In the genomic region with DNA sequence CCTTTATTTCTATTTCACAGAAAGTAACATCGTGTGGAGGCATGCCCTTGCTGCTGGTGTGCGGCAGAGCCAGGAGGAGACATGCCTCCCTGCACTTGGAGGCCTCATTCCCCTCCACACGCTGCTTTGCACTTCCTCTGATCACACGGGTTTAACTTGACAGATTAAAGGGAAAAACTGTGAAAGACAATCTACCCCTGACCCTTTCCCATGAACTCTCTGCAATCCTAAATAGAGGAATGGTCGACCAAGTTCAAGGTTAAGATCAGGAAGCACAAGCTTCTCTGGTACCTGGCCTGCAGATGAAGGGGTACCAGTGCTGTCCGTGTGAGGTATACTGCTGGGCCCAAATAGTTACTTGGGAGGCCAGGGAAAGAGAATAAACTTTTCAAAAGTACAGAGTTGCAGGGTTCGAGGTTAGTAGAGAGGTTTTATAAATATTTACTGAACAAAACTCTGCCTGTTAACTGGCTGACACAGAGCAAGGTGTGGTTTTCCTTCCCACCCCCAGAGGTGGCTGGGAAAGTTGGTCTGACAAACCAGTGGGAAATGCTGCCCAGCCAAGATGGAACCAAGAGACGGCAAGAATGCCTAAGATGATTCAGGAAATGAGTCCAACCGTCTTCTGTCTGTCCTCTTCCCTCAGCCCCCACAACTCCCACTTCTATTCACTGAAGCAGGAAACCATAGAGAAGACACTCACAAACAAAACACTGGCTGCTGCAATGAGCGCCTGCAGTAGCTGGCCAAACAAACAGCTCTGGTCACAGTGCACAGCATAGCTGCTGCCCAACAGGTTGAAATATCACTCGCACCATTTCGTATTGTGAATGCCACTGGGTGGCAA, we compare ENCODE assay signal across 1 cellular context.
TF ChIP-seq lines count a peak whose summit lies in the region.

No MANE protein-coding gene starts in this region.

TF ChIP-seq in HepG2, 621 proteins besides CTCF, POLR2A, EP300 and RAD21 (continued from another document and continues in another):
- TF ChIP-seq, protein P1, sequence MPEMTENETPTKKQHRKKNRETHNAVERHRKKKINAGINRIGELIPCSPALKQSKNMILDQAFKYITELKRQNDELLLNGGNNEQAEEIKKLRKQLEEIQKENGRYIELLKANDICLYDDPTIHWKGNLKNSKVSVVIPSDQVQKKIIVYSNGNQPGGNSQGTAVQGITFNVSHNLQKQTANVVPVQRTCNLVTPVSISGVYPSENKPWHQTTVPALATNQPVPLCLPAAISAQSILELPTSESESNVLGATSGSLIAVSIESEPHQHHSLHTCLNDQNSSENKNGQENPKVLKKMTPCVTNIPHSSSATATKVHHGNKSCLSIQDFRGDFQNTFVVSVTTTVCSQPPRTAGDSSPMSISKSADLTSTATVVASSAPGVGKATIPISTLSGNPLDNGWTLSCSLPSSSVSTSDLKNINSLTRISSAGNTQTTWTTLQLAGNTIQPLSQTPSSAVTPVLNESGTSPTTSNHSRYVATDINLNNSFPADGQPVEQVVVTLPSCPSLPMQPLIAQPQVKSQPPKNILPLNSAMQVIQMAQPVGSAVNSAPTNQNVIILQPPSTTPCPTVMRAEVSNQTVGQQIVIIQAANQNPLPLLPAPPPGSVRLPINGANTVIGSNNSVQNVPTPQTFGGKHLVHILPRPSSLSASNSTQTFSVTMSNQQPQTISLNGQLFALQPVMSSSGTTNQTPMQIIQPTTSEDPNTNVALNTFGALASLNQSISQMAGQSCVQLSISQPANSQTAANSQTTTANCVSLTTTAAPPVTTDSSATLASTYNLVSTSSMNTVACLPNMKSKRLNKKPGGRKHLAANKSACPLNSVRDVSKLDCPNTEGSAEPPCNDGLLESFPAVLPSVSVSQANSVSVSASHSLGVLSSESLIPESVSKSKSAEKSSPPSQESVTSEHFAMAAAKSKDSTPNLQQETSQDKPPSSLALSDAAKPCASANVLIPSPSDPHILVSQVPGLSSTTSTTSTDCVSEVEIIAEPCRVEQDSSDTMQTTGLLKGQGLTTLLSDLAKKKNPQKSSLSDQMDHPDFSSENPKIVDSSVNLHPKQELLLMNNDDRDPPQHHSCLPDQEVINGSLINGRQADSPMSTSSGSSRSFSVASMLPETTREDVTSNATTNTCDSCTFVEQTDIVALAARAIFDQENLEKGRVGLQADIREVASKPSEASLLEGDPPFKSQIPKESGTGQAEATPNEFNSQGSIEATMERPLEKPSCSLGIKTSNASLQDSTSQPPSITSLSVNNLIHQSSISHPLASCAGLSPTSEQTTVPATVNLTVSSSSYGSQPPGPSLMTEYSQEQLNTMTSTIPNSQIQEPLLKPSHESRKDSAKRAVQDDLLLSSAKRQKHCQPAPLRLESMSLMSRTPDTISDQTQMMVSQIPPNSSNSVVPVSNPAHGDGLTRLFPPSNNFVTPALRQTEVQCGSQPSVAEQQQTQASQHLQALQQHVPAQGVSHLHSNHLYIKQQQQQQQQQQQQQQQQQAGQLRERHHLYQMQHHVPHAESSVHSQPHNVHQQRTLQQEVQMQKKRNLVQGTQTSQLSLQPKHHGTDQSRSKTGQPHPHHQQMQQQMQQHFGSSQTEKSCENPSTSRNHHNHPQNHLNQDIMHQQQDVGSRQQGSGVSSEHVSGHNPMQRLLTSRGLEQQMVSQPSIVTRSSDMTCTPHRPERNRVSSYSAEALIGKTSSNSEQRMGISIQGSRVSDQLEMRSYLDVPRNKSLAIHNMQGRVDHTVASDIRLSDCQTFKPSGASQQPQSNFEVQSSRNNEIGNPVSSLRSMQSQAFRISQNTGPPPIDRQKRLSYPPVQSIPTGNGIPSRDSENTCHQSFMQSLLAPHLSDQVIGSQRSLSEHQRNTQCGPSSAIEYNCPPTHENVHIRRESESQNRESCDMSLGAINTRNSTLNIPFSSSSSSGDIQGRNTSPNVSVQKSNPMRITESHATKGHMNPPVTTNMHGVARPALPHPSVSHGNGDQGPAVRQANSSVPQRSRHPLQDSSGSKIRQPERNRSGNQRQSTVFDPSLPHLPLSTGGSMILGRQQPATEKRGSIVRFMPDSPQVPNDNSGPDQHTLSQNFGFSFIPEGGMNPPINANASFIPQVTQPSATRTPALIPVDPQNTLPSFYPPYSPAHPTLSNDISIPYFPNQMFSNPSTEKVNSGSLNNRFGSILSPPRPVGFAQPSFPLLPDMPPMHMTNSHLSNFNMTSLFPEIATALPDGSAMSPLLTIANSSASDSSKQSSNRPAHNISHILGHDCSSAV (CRISPR knock-in tag; IDR thresholded peaks at IDR 0.05; ENCODE audit: borderline replicate concordance): no peak
- no peak for TF ChIP-seq ZNF234 (CRISPR knock-in tag; conservative IDR thresholded peaks at IDR 0.05)
- TF ChIP-seq HNRNPLL (IDR thresholded peaks at IDR 0.05; ENCODE audit: low read depth, low read length, poor library complexity, severe bottlenecking): no peak
- TF ChIP-seq, protein P2, sequence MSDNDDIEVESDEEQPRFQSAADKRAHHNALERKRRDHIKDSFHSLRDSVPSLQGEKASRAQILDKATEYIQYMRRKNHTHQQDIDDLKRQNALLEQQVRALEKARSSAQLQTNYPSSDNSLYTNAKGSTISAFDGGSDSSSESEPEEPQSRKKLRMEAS (IDR thresholded peaks at IDR 0.05): no peak
- TF ChIP-seq FOXO1 (CRISPR knock-in tag; IDR thresholded peaks at IDR 0.05): no peak
- TF ChIP-seq ARHGAP35 (CRISPR knock-in tag; IDR thresholded peaks at IDR 0.05; ENCODE audit: borderline replicate concordance): no peak
- TF ChIP-seq JUNB (CRISPR knock-in tag; IDR thresholded peaks at IDR 0.05; ENCODE audit: borderline replicate concordance): no peak
- no peak for TF ChIP-seq ZNF260 (CRISPR knock-in tag; IDR thresholded peaks at IDR 0.05; ENCODE audit: borderline replicate concordance, low read depth)
- no peak for TF ChIP-seq ZNF660 (CRISPR knock-in tag; IDR thresholded peaks at IDR 0.05; ENCODE audit: borderline replicate concordance, low read depth)
- TF ChIP-seq, protein P3, sequence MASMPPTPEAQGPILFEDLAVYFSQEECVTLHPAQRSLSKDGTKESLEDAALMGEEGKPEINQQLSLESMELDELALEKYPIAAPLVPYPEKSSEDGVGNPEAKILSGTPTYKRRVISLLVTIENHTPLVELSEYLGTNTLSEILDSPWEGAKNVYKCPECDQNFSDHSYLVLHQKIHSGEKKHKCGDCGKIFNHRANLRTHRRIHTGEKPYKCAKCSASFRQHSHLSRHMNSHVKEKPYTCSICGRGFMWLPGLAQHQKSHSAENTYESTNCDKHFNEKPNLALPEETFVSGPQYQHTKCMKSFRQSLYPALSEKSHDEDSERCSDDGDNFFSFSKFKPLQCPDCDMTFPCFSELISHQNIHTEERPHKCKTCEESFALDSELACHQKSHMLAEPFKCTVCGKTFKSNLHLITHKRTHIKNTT (CRISPR knock-in tag; IDR thresholded peaks at IDR 0.05): no peak
- TF ChIP-seq NFE2 (CRISPR knock-in tag; IDR thresholded peaks at IDR 0.05): no peak
- TF ChIP-seq, protein P4, sequence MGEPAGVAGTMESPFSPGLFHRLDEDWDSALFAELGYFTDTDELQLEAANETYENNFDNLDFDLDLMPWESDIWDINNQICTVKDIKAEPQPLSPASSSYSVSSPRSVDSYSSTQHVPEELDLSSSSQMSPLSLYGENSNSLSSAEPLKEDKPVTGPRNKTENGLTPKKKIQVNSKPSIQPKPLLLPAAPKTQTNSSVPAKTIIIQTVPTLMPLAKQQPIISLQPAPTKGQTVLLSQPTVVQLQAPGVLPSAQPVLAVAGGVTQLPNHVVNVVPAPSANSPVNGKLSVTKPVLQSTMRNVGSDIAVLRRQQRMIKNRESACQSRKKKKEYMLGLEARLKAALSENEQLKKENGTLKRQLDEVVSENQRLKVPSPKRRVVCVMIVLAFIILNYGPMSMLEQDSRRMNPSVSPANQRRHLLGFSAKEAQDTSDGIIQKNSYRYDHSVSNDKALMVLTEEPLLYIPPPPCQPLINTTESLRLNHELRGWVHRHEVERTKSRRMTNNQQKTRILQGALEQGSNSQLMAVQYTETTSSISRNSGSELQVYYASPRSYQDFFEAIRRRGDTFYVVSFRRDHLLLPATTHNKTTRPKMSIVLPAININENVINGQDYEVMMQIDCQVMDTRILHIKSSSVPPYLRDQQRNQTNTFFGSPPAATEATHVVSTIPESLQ (CRISPR knock-in tag; conservative IDR thresholded peaks at IDR 0.05): no peak
- TF ChIP-seq ZNF333 (CRISPR knock-in tag; IDR thresholded peaks at IDR 0.05; ENCODE audit: borderline replicate concordance): no peak
- no peak for TF ChIP-seq SIN3B (IDR thresholded peaks at IDR 0.05; ENCODE audit: low read length)
- TF ChIP-seq, protein P5, sequence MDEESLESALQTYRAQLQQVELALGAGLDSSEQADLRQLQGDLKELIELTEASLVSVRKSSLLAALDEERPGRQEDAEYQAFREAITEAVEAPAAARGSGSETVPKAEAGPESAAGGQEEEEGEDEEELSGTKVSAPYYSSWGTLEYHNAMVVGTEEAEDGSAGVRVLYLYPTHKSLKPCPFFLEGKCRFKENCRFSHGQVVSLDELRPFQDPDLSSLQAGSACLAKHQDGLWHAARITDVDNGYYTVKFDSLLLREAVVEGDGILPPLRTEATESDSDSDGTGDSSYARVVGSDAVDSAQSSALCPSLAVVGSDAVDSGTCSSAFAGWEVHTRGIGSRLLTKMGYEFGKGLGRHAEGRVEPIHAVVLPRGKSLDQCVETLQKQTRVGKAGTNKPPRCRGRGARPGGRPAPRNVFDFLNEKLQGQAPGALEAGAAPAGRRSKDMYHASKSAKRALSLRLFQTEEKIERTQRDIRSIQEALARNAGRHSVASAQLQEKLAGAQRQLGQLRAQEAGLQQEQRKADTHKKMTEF (CRISPR knock-in tag; IDR thresholded peaks at IDR 0.05): peak; percentile 51; the same call in 1 of the 2 replicates
- TF ChIP-seq PPARG (CRISPR knock-in tag; conservative IDR thresholded peaks at IDR 0.05): no peak
- TF ChIP-seq ZNF33B (CRISPR knock-in tag; IDR thresholded peaks at IDR 0.05): no peak
- no peak for TF ChIP-seq ELF4 (CRISPR knock-in tag; IDR thresholded peaks at IDR 0.05; ENCODE audit: borderline replicate concordance)
- no peak for TF ChIP-seq ARID2 (CRISPR knock-in tag; IDR thresholded peaks at IDR 0.05; ENCODE audit: borderline replicate concordance)
- TF ChIP-seq NCOA2 (CRISPR knock-in tag; IDR thresholded peaks at IDR 0.05): 0 out of 2 replicates have a peak, but pooled peaks have one; percentile 14
- TF ChIP-seq, protein P6, sequence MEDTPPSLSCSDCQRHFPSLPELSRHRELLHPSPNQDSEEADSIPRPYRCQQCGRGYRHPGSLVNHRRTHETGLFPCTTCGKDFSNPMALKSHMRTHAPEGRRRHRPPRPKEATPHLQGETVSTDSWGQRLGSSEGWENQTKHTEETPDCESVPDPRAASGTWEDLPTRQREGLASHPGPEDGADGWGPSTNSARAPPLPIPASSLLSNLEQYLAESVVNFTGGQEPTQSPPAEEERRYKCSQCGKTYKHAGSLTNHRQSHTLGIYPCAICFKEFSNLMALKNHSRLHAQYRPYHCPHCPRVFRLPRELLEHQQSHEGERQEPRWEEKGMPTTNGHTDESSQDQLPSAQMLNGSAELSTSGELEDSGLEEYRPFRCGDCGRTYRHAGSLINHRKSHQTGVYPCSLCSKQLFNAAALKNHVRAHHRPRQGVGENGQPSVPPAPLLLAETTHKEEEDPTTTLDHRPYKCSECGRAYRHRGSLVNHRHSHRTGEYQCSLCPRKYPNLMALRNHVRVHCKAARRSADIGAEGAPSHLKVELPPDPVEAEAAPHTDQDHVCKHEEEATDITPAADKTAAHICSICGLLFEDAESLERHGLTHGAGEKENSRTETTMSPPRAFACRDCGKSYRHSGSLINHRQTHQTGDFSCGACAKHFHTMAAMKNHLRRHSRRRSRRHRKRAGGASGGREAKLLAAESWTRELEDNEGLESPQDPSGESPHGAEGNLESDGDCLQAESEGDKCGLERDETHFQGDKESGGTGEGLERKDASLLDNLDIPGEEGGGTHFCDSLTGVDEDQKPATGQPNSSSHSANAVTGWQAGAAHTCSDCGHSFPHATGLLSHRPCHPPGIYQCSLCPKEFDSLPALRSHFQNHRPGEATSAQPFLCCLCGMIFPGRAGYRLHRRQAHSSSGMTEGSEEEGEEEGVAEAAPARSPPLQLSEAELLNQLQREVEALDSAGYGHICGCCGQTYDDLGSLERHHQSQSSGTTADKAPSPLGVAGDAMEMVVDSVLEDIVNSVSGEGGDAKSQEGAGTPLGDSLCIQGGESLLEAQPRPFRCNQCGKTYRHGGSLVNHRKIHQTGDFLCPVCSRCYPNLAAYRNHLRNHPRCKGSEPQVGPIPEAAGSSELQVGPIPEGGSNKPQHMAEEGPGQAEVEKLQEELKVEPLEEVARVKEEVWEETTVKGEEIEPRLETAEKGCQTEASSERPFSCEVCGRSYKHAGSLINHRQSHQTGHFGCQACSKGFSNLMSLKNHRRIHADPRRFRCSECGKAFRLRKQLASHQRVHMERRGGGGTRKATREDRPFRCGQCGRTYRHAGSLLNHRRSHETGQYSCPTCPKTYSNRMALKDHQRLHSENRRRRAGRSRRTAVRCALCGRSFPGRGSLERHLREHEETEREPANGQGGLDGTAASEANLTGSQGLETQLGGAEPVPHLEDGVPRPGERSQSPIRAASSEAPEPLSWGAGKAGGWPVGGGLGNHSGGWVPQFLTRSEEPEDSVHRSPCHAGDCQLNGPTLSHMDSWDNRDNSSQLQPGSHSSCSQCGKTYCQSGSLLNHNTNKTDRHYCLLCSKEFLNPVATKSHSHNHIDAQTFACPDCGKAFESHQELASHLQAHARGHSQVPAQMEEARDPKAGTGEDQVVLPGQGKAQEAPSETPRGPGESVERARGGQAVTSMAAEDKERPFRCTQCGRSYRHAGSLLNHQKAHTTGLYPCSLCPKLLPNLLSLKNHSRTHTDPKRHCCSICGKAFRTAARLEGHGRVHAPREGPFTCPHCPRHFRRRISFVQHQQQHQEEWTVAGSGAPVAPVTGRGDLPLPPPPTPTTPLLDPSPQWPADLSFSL (CRISPR knock-in tag; IDR thresholded peaks at IDR 0.05): no peak
- TF ChIP-seq ZNF678 (CRISPR knock-in tag; IDR thresholded peaks at IDR 0.05): no peak
- no peak for TF ChIP-seq PHB2 (IDR thresholded peaks at IDR 0.05; ENCODE audit: partially characterized antibody)
- TF ChIP-seq, protein P7, sequence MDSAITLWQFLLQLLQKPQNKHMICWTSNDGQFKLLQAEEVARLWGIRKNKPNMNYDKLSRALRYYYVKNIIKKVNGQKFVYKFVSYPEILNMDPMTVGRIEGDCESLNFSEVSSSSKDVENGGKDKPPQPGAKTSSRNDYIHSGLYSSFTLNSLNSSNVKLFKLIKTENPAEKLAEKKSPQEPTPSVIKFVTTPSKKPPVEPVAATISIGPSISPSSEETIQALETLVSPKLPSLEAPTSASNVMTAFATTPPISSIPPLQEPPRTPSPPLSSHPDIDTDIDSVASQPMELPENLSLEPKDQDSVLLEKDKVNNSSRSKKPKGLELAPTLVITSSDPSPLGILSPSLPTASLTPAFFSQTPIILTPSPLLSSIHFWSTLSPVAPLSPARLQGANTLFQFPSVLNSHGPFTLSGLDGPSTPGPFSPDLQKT (CRISPR knock-in tag; IDR thresholded peaks at IDR 0.05; ENCODE audit: borderline replicate concordance): no peak
- peak; percentile 70; the same call in 1 of the 2 replicates for TF ChIP-seq MEF2D (CRISPR knock-in tag; IDR thresholded peaks at IDR 0.05)
- peak; percentile 88 for TF ChIP-seq SKI (IDR thresholded peaks at IDR 0.05; ENCODE audit: partially characterized antibody)
- no peak for TF ChIP-seq ESRRA (CRISPR knock-in tag; IDR thresholded peaks at IDR 0.05; ENCODE audit: low read depth)
- TF ChIP-seq RBM22 (optimal IDR thresholded peaks at IDR 0.05; ENCODE audit: low read length): no peak
- TF ChIP-seq ZFP1 (CRISPR knock-in tag; IDR thresholded peaks at IDR 0.05): no peak
- TF ChIP-seq MAFK (conservative IDR thresholded peaks at IDR 0.05 in 1 of 2, IDR thresholded peaks at IDR 0.05 in 1 of 2; ENCODE audit: low read length in 2 of 2): no peak
- TF ChIP-seq HNF4G (IDR thresholded peaks at IDR 0.05; ENCODE audit: borderline replicate concordance, low read depth, low read length): no peak
- no peak for TF ChIP-seq HNF4G (CRISPR knock-in tag; IDR thresholded peaks at IDR 0.05; ENCODE audit: borderline replicate concordance, low read depth)
- TF ChIP-seq PTBP1 (IDR thresholded peaks at IDR 0.05; ENCODE audit: low read depth, low read length, poor library complexity, severe bottlenecking): no peak
- TF ChIP-seq MEIS2 (CRISPR knock-in tag; IDR thresholded peaks at IDR 0.05): peak; percentile 27; the same call in 1 of the 2 replicates
- no peak; the same call in 1 of the 2 replicates for TF ChIP-seq HOXD1 (CRISPR knock-in tag; IDR thresholded peaks at IDR 0.05)
- TF ChIP-seq PHF20 (CRISPR knock-in tag; IDR thresholded peaks at IDR 0.05): no peak
